Comparison of ENCODE assay signal across 1 cellular context in the genomic region with DNA sequence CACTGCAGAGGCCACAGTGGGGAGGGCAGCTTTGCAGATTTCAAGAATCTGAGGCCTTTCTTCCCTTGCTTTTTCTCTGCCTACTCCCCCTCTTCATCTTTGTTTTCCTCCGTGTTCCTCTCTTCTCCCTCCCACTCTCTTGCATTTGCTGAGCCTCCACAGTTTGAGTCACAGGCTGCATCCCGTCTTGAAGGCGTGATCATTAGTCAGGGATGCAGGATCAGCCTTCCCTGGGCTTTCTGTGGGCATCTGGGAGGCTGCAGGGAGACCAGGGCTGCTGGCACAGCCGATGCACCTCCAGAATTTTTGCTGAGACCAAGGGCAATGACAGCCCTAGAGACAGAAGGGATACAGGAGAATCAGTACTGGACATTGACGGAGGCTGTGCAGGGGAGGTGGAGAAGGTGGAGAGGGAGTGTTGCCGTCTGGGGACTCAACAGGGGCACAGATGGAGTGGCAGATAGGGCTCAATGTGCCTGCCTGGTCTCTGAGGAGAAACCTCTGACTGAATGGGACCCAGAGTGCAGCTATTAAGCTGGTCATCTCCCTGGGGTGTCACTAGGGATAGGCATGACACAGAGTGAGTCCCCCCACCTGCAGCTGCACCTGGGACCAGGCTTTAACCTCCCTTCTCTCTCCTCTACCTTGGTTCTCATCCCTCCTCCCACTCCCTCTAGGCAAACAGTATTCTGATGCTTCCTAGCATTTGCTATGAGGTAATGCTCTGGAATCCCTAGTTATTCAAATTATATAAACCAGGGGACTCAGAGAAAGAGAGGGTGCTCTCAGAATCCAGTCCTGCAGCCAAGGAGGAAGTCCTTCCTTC.
TF ChIP-seq lines count a peak whose summit lies in the region.

No MANE protein-coding gene starts in this region.

TF ChIP-seq in HepG2, 621 proteins besides CTCF, POLR2A, EP300 and RAD21:
- TF ChIP-seq, protein P1, sequence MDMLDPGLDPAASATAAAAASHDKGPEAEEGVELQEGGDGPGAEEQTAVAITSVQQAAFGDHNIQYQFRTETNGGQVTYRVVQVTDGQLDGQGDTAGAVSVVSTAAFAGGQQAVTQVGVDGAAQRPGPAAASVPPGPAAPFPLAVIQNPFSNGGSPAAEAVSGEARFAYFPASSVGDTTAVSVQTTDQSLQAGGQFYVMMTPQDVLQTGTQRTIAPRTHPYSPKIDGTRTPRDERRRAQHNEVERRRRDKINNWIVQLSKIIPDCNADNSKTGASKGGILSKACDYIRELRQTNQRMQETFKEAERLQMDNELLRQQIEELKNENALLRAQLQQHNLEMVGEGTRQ (IDR thresholded peaks at IDR 0.05; ENCODE audit: low read depth, low read length): no peak
- TF ChIP-seq, protein P1 (CRISPR knock-in tag; IDR thresholded peaks at IDR 0.05; ENCODE audit: borderline replicate concordance): no peak
- TF ChIP-seq ZFP90 (CRISPR knock-in tag; IDR thresholded peaks at IDR 0.05; ENCODE audit: borderline replicate concordance) (no peak), ZNF615 (CRISPR knock-in tag; IDR thresholded peaks at IDR 0.05; ENCODE audit: borderline replicate concordance) (no peak), REPIN1 (CRISPR knock-in tag; IDR thresholded peaks at IDR 0.05; ENCODE audit: borderline replicate concordance, low read depth) (no peak), ZFP62 (CRISPR knock-in tag; IDR thresholded peaks at IDR 0.05) (no peak), HOXA3 (CRISPR knock-in tag; IDR thresholded peaks at IDR 0.05) (no peak), CENPT (CRISPR knock-in tag; IDR thresholded peaks at IDR 0.05; ENCODE audit: low read depth) (no peak), ZNF780A (CRISPR knock-in tag; IDR thresholded peaks at IDR 0.05) (no peak), ZBTB38 (CRISPR knock-in tag; IDR thresholded peaks at IDR 0.05) (no peak)
- TF ChIP-seq, protein P2, sequence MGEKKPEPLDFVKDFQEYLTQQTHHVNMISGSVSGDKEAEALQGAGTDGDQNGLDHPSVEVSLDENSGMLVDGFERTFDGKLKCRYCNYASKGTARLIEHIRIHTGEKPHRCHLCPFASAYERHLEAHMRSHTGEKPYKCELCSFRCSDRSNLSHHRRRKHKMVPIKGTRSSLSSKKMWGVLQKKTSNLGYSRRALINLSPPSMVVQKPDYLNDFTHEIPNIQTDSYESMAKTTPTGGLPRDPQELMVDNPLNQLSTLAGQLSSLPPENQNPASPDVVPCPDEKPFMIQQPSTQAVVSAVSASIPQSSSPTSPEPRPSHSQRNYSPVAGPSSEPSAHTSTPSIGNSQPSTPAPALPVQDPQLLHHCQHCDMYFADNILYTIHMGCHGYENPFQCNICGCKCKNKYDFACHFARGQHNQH (CRISPR knock-in tag; IDR thresholded peaks at IDR 0.05): no peak
- TF ChIP-seq, protein P3, sequence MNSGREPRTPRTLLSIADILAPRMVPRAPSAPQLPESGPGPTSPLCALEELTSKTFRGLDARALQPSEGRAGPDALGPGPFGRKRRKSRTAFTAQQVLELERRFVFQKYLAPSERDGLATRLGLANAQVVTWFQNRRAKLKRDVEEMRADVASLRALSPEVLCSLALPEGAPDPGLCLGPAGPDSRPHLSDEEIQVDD (CRISPR knock-in tag; IDR thresholded peaks at IDR 0.05; ENCODE audit: borderline replicate concordance): no peak
- TF ChIP-seq, protein P4, sequence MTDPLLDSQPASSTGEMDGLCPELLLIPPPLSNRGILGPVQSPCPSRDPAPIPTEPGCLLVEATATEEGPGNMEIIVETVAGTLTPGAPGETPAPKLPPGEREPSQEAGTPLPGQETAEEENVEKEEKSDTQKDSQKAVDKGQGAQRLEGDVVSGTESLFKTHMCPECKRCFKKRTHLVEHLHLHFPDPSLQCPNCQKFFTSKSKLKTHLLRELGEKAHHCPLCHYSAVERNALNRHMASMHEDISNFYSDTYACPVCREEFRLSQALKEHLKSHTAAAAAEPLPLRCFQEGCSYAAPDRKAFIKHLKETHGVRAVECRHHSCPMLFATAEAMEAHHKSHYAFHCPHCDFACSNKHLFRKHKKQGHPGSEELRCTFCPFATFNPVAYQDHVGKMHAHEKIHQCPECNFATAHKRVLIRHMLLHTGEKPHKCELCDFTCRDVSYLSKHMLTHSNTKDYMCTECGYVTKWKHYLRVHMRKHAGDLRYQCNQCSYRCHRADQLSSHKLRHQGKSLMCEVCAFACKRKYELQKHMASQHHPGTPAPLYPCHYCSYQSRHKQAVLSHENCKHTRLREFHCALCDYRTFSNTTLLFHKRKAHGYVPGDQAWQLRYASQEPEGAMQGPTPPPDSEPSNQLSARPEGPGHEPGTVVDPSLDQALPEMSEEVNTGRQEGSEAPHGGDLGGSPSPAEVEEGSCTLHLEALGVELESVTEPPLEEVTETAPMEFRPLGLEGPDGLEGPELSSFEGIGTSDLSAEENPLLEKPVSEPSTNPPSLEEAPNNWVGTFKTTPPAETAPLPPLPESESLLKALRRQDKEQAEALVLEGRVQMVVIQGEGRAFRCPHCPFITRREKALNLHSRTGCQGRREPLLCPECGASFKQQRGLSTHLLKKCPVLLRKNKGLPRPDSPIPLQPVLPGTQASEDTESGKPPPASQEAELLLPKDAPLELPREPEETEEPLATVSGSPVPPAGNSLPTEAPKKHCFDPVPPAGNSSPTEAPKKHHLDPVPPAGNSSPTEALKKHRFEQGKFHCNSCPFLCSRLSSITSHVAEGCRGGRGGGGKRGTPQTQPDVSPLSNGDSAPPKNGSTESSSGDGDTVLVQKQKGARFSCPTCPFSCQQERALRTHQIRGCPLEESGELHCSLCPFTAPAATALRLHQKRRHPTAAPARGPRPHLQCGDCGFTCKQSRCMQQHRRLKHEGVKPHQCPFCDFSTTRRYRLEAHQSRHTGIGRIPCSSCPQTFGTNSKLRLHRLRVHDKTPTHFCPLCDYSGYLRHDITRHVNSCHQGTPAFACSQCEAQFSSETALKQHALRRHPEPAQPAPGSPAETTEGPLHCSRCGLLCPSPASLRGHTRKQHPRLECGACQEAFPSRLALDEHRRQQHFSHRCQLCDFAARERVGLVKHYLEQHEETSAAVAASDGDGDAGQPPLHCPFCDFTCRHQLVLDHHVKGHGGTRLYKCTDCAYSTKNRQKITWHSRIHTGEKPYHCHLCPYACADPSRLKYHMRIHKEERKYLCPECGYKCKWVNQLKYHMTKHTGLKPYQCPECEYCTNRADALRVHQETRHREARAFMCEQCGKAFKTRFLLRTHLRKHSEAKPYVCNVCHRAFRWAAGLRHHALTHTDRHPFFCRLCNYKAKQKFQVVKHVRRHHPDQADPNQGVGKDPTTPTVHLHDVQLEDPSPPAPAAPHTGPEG (CRISPR knock-in tag; IDR thresholded peaks at IDR 0.05): no peak
- TF ChIP-seq, protein P5, sequence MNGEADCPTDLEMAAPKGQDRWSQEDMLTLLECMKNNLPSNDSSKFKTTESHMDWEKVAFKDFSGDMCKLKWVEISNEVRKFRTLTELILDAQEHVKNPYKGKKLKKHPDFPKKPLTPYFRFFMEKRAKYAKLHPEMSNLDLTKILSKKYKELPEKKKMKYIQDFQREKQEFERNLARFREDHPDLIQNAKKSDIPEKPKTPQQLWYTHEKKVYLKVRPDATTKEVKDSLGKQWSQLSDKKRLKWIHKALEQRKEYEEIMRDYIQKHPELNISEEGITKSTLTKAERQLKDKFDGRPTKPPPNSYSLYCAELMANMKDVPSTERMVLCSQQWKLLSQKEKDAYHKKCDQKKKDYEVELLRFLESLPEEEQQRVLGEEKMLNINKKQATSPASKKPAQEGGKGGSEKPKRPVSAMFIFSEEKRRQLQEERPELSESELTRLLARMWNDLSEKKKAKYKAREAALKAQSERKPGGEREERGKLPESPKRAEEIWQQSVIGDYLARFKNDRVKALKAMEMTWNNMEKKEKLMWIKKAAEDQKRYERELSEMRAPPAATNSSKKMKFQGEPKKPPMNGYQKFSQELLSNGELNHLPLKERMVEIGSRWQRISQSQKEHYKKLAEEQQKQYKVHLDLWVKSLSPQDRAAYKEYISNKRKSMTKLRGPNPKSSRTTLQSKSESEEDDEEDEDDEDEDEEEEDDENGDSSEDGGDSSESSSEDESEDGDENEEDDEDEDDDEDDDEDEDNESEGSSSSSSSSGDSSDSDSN (CRISPR knock-in tag; IDR thresholded peaks at IDR 0.05): no peak
- TF ChIP-seq, protein P6, sequence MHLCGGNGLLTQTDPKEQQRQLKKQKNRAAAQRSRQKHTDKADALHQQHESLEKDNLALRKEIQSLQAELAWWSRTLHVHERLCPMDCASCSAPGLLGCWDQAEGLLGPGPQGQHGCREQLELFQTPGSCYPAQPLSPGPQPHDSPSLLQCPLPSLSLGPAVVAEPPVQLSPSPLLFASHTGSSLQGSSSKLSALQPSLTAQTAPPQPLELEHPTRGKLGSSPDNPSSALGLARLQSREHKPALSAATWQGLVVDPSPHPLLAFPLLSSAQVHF (CRISPR knock-in tag; IDR thresholded peaks at IDR 0.05): no peak
